Comparison of ENCODE assay signal across 17 cellular contexts in genomic region chr2:28335666-28336065, GRCh38. TPM values are rescaled to one million over a fixed set of nuclear protein-coding genes. Genes with fewer than 3 reads are reported as not detected.
A peak's percentile ranks its signal among the peaks of the same experiment; 100 is the strongest.
DNase-seq lines count a peak whose midpoint lies in the region; ATAC-seq and TF ChIP-seq lines count a peak whose summit lies in the region.
"Had no signal": no experiment of that assay in that cellular context is flagged by ENCODE, and none has a peak within 500 bp of the region (broad histone marks: within the 10 kb centered on the region; RNA-seq: fewer than 3 reads in every experiment).

No MANE protein-coding gene starts in this region.

- H2AK5ac ChIP-seq in mesenchymal stem cell (ENCODE audit: low read length, severe bottlenecking), result no peak overlapping the region

- H3K36me3 Mint-ChIP-seq in activated naive CD4-positive, alpha-beta T cell treated with anti-CD3 and anti-CD28 coated beads, Interleukin-2, amount 50 U/mL, for 72 hours, result no peaks in the 10 kb centered on the region
- H3K36me3 Mint-ChIP-seq in CD8-positive, alpha-beta memory T cell, result peaks cover 0 to 11% (median 10%) of the 10 kb centered on the region in 3 donors
- peaks cover 3% of the 10 kb centered on the region for H3K36me3 Mint-ChIP-seq in osteocyte (ENCODE audit: unreplicated experiment)

- H2BK12ac ChIP-seq in mesenchymal stem cell (ENCODE audit: low read length in 2 of 2), result peak overlapping the region in 1 of 2 experiments; percentile 17

- no peak for ATAC-seq in activated naive CD4-positive, alpha-beta T cell treated with anti-CD3 and anti-CD28 coated beads, Interleukin-2, amount 50 U/mL, for 72 hours
- no peak for ATAC-seq in HG02798 (IDR thresholded peaks at IDR 0.05; ENCODE audit: poor library complexity, unreplicated experiment)
- no peak for ATAC-seq in GM18867 (IDR thresholded peaks at IDR 0.05; ENCODE audit: unreplicated experiment)
- ATAC-seq in HG02852 (IDR thresholded peaks at IDR 0.05; ENCODE audit: unreplicated experiment), result no peak
- ATAC-seq: HepG2 had no signal

- TF ChIP-seq CTCF in osteocyte (IDR thresholded peaks at IDR 0.05), result no peak

- no peak overlapping the region for H3K23ac ChIP-seq in mesenchymal stem cell (ENCODE audit: low read length in 2 of 2)

- no peaks in the 10 kb centered on the region for H3K27me3 ChIP-seq in CD8-positive, alpha-beta memory T cell (ENCODE audit: insufficient read depth, low read length, poor library complexity, severe bottlenecking)
- H3K27me3 ChIP-seq in mesenchymal stem cell (ENCODE audit: control insufficient read depth in 1 of 2, insufficient read depth in 1 of 2, low read length in 2 of 2), result no peaks in the 10 kb centered on the region

- no peak overlapping the region for H3K9ac ChIP-seq in mesenchymal stem cell (ENCODE audit: low read length)

- H2BK5ac ChIP-seq in mesenchymal stem cell (ENCODE audit: low read depth, low read length, poor library complexity, severe bottlenecking), result no peak overlapping the region

- POLR2A ChIA-PET in CD8-positive, alpha-beta memory T cell (lab: Charles Lee), result no interaction called here

- no peaks in the 10 kb centered on the region for H3K4me1 ChIP-seq in CD8-positive, alpha-beta memory T cell (ENCODE audit: insufficient read depth, low read length)
- H3K4me1 ChIP-seq in mesenchymal stem cell (ENCODE audit: control insufficient read depth, insufficient read depth, low read depth, low read length), result peaks cover 17% of the 10 kb centered on the region

- H2AFZ ChIP-seq in mesenchymal stem cell (ENCODE audit: low read depth, low read length), result no peak overlapping the region

- H3K27me3 Mint-ChIP-seq in CD8-positive, alpha-beta memory T cell, result no peaks in the 10 kb centered on the region
- no peaks in the 10 kb centered on the region for H3K27me3 Mint-ChIP-seq in osteocyte (ENCODE audit: unreplicated experiment)
- H3K27me3 Mint-ChIP-seq: B cell had no signal

- no peaks in the 10 kb centered on the region for H3K9me3 ChIP-seq in CD8-positive, alpha-beta memory T cell (ENCODE audit: low read length)
- H3K9me3 ChIP-seq in mesenchymal stem cell (ENCODE audit: control insufficient read depth, low read length), result no peaks in the 10 kb centered on the region

- H3K4me3 Mint-ChIP-seq in CD8-positive, alpha-beta memory T cell, result no peak overlapping the region
- H3K4me3 Mint-ChIP-seq in osteocyte (ENCODE audit: unreplicated experiment), result no peak overlapping the region
- H3K4me3 Mint-ChIP-seq: B cell had no signal

- peaks cover 0 to 5% (median 0%) of the 10 kb centered on the region in 3 donors for H3K4me1 Mint-ChIP-seq in CD8-positive, alpha-beta memory T cell
- peaks cover 57% of the 10 kb centered on the region for H3K4me1 Mint-ChIP-seq in osteocyte (ENCODE audit: unreplicated experiment)
- H3K4me1 Mint-ChIP-seq: B cell had no signal

- no peak overlapping the region for H3K14ac ChIP-seq in mesenchymal stem cell (ENCODE audit: low read length in 2 of 2)

- H3K27ac Mint-ChIP-seq in activated naive CD4-positive, alpha-beta T cell treated with anti-CD3 and anti-CD28 coated beads, Interleukin-2, amount 50 U/mL, for 72 hours, result peak overlapping the region; percentile 23 to 24
- H3K27ac Mint-ChIP-seq in CD8-positive, alpha-beta memory T cell, result peak overlapping the region in 6 of 8 donors; percentile 62 to 92 (median 80)
- peak overlapping the region; percentile 48 for H3K27ac Mint-ChIP-seq in osteocyte (ENCODE audit: unreplicated experiment)
- H3K27ac Mint-ChIP-seq: B cell had no signal

- H3K4ac ChIP-seq in mesenchymal stem cell (ENCODE audit: low read depth in 1 of 2, low read length in 2 of 2), result no peak overlapping the region

- H4K91ac ChIP-seq in mesenchymal stem cell (ENCODE audit: low read length), result no peak overlapping the region

- peak overlapping the region; percentile 26 for H2BK15ac ChIP-seq in mesenchymal stem cell (ENCODE audit: low read depth, poor library complexity, severe bottlenecking)

- no peak for DNase-seq in activated naive CD4-positive, alpha-beta T cell treated with anti-CD3 and anti-CD28 coated beads, Interleukin-2, amount 50 U/mL, for 72 hours (ENCODE audit: low spot score in 2 of 2)
- no peak for DNase-seq in activated naive CD4-positive, alpha-beta T cell treated with Interleukin-2 at 50 U/mL for 16 hours
- no peak for DNase-seq in CD8-positive, alpha-beta memory T cell
- DNase-seq in mesenchymal stem cell, result no peak
- no peak for DNase-seq in osteocyte (ENCODE audit: extremely low spot score, unreplicated experiment)
- DNase-seq: KG1, NCI-H1417, NCI-H187, NCI-H2227 treated with DMSO at 0.1 percent for 48 hours, NCI-H82, SHP77 treated with DMSO at 0.1 percent for 48 hours had no signal

- no peak overlapping the region for H4K8ac ChIP-seq in mesenchymal stem cell (ENCODE audit: low read length)

- H3K4me2 ChIP-seq in mesenchymal stem cell (ENCODE audit: low read length, poor library complexity, severe bottlenecking), result no peak overlapping the region

- no peaks in the 10 kb centered on the region for H3K9me3 Mint-ChIP-seq in activated naive CD4-positive, alpha-beta T cell treated with anti-CD3 and anti-CD28 coated beads, Interleukin-2, amount 50 U/mL, for 72 hours
- H3K9me3 Mint-ChIP-seq in CD8-positive, alpha-beta memory T cell, result no peaks in the 10 kb centered on the region
- no peaks in the 10 kb centered on the region for H3K9me3 Mint-ChIP-seq in osteocyte (ENCODE audit: unreplicated experiment)

- WGBS in mesenchymal stem cell, result 95% methylated on average over 6 of the region's 6 CpGs

- no peak overlapping the region for H3K27ac ChIP-seq in CD8-positive, alpha-beta memory T cell (ENCODE audit: low read depth, low read length)
- H3K27ac ChIP-seq in mesenchymal stem cell (ENCODE audit: low read length, poor library complexity, severe bottlenecking), result no peak overlapping the region
- H3K27ac ChIP-seq: 22Rv1 had no signal

- no peak overlapping the region for H3K4me3 ChIP-seq in CD8-positive, alpha-beta memory T cell (ENCODE audit: low read length)
- no peak overlapping the region for H3K4me3 ChIP-seq in mesenchymal stem cell (ENCODE audit: insufficient read depth in 1 of 2, low read depth in 1 of 2, low read length in 2 of 2)

- H2BK120ac ChIP-seq in mesenchymal stem cell (ENCODE audit: low read depth, low read length), result no peak overlapping the region

- H3K18ac ChIP-seq in mesenchymal stem cell (ENCODE audit: low read depth in 1 of 2, low read length in 2 of 2), result no peak overlapping the region

- H3K79me1 ChIP-seq in mesenchymal stem cell (replicated peaks; ENCODE audit: low read length, poor library complexity, severe bottlenecking), result peaks cover 1% of the 10 kb centered on the region

- no peaks in the 10 kb centered on the region for H3K36me3 ChIP-seq in CD8-positive, alpha-beta memory T cell (ENCODE audit: insufficient read depth, low read length)
- H3K36me3 ChIP-seq in mesenchymal stem cell (ENCODE audit: control insufficient read depth in 1 of 2, insufficient read depth in 2 of 2, low read depth in 1 of 2, low read length in 2 of 2), result peaks cover 7 to 17% of the 10 kb centered on the region in 2 experiments

- CTCF ChIA-PET in CD8-positive, alpha-beta memory T cell (lab: Charles Lee), result interaction anchor here (0.7 kb wide), 1 partner anchor 336 kb away, joined by 3 read pairs; no protein-coding TSS in a partner anchor

RNA-seq across cellular contexts. Expression of gene FOSL2, which starts 57.0 kb away (rescaled TPM):
- 100 to 1,000 TPM in 1 of 2 donors, 10 to 100 TPM in 1; 99.3 to 153 TPM for total RNA-seq in activated naive CD4-positive, alpha-beta T cell treated with anti-CD3 and anti-CD28 coated beads, Interleukin-2, amount 50 U/mL, for 72 hours
- total RNA-seq in CD8-positive, alpha-beta memory T cell, result 10 to 100 TPM; 46.2 to 47.3 TPM
- polyA plus RNA-seq in CD8-positive, alpha-beta memory T cell, result 14.1 TPM
- polyA plus RNA-seq in mesenchymal stem cell (2013, experiment 1 of 2), result 15.6 TPM
- 14.8 TPM for polyA plus RNA-seq in mesenchymal stem cell (2013, experiment 2 of 2)
- 82.6 and 83.2 TPM in 2 replicates for total RNA-seq in osteocyte

Comparison
In these comparisons a context has a peak if more than half of its experiments do, and no peak if none do; other contexts are left out.
1. H3K27ac Mint-ChIP-seq: peak in every context shown above with its lines; median percentile 80 in CD8-positive, alpha-beta memory T cell; 48 in osteocyte; 24 in activated naive CD4-positive, alpha-beta T cell treated with anti-CD3 and anti-CD28 coated beads, Interleukin-2, amount 50 U/mL, for 72 hours.